ENCODE assay signal across 31 cellular contexts in the genomic region with DNA sequence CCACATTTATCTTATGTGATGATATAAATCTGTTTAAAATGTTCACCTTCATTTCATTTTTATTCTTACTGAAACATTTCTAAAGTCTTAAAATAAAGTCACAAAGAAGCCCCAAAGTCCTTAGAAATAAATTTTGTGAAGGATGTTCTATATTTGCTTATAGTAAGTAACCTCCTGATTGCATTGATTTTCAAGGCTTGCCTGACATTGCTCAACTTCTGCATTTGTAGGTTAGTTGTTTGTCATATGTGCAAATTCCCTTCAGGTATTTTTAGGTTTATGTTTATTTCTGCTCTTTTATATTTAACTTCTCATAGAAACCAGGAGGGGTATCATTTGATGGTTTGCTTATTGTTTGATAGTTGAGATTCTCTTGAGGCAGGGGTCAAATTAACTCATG.
"Had no signal": no experiment of that assay in that cellular context is flagged by ENCODE, and none has a peak within 500 bp of the region (broad histone marks: within the 10 kb centered on the region; RNA-seq: fewer than 3 reads in every experiment).

No MANE protein-coding gene starts in this region.

- H3K36me3 ChIP-seq: ascending aorta, breast epithelium, cardiac muscle cell, colonic mucosa, esophagus squamous epithelium had no signal

- H3K4me1 Mint-ChIP-seq: activated CD4-positive, alpha-beta T cell treated with anti-CD3 and anti-CD28 coated beads for 36 hours; activated naive CD4-positive, alpha-beta T cell treated with anti-CD3 and anti-CD28 coated beads, Interleukin-2, amount 10 ng/mL, durations not matched to agents 7 days and 5 days; brain had no signal

- H3K27me3 ChIP-seq: ascending aorta, breast epithelium, cardiac muscle cell, colonic mucosa, esophagus squamous epithelium had no signal

- H3K27ac Mint-ChIP-seq: activated CD4-positive, alpha-beta memory T cell treated with anti-CD3 and anti-CD28 coated beads, Interleukin-2, amount 10 ng/mL, durations not matched to agents 7 days and 5 days; activated CD4-positive, alpha-beta T cell treated with anti-CD3 and anti-CD28 coated beads for 36 hours; activated CD4-positive, alpha-beta T cell treated with anti-CD3 and anti-CD28 coated beads, Interleukin-2, amount 10 ng/mL, durations not matched to agents 24 days and 14 days; activated naive CD4-positive, alpha-beta T cell treated with anti-CD3 and anti-CD28 coated beads, Interleukin-2, amount 10 ng/mL, durations not matched to agents 7 days and 5 days; activated naive CD4-positive, alpha-beta T cell treated with anti-CD3 and anti-CD28 coated beads, Interleukin-2, amount 50 U/mL, for 72 hours; activated naive CD8-positive, alpha-beta T cell treated with anti-CD3 and anti-CD28 coated beads, Interleukin-2, amount 10 ng/mL, durations not matched to agents 7 days and 5 days; activated T-cell treated with anti-CD3 and anti-CD28 coated beads, Interleukin-2, amount 50 U/mL, for 24 hours; brain; T-helper 17 cell; T-helper 2 cell treated with Interferon-gamma antibody and Interleukin-4, amounts not matched to agents 5 μg/mL and 100 μg/mL, for 36 hours had no signal

- H3K27ac ChIP-seq: ascending aorta, breast epithelium, cardiac muscle cell, colonic mucosa had no signal

- H3K4me3 Mint-ChIP-seq: activated CD4-positive, alpha-beta memory T cell treated with anti-CD3 and anti-CD28 coated beads, Interleukin-2, amount 10 ng/mL, durations not matched to agents 7 days and 5 days; activated CD4-positive, alpha-beta T cell treated with anti-CD3 and anti-CD28 coated beads for 36 hours; activated CD4-positive, alpha-beta T cell treated with anti-CD3 and anti-CD28 coated beads, Interleukin-2, amount 10 ng/mL, durations not matched to agents 24 days and 14 days; activated naive CD4-positive, alpha-beta T cell treated with anti-CD3 and anti-CD28 coated beads, Interleukin-2, amount 10 ng/mL, durations not matched to agents 7 days and 5 days; activated naive CD8-positive, alpha-beta T cell treated with anti-CD3 and anti-CD28 coated beads, Interleukin-2, amount 10 ng/mL, durations not matched to agents 7 days and 5 days; activated T-cell treated with anti-CD3 and anti-CD28 coated beads, Interleukin-2, amount 50 U/mL, for 24 hours; activated T-cell treated with anti-CD3 and anti-CD28 coated beads, Interleukin-2, amount 50 U/mL, for 72 hours; brain; T-helper 17 cell; T-helper 2 cell treated with Interferon-gamma antibody and Interleukin-4, amounts not matched to agents 5 μg/mL and 100 μg/mL, for 36 hours had no signal

- H3K9me3 Mint-ChIP-seq: activated CD4-positive, alpha-beta memory T cell treated with anti-CD3 and anti-CD28 coated beads, Interleukin-2, amount 10 ng/mL, durations not matched to agents 7 days and 5 days; activated CD4-positive, alpha-beta T cell treated with anti-CD3 and anti-CD28 coated beads, Interleukin-2, amount 10 ng/mL, durations not matched to agents 24 days and 14 days; activated naive CD4-positive, alpha-beta T cell treated with anti-CD3 and anti-CD28 coated beads, Interleukin-2, amount 10 ng/mL, durations not matched to agents 7 days and 5 days; activated naive CD4-positive, alpha-beta T cell treated with anti-CD3 and anti-CD28 coated beads, Interleukin-2, amount 50 U/mL, for 72 hours; activated naive CD8-positive, alpha-beta T cell treated with anti-CD3 and anti-CD28 coated beads, Interleukin-2, amount 10 ng/mL, durations not matched to agents 7 days and 5 days; activated T-cell treated with anti-CD3 and anti-CD28 coated beads, Interleukin-2, amount 50 U/mL, for 24 hours; activated T-cell treated with anti-CD3 and anti-CD28 coated beads, Interleukin-2, amount 50 U/mL, for 72 hours; T-helper 2 cell treated with Interferon-gamma antibody and Interleukin-4, amounts not matched to agents 5 μg/mL and 100 μg/mL, for 36 hours had no signal

- FAIRE-seq: endometrium, endothelial cell of umbilical vein had no signal

- H3K27me3 Mint-ChIP-seq: activated CD4-positive, alpha-beta memory T cell treated with anti-CD3 and anti-CD28 coated beads, Interleukin-2, amount 10 ng/mL, durations not matched to agents 7 days and 5 days; activated CD4-positive, alpha-beta T cell treated with anti-CD3 and anti-CD28 coated beads for 36 hours; activated CD4-positive, alpha-beta T cell treated with anti-CD3 and anti-CD28 coated beads, Interleukin-2, amount 10 ng/mL, durations not matched to agents 24 days and 14 days; activated naive CD4-positive, alpha-beta T cell treated with anti-CD3 and anti-CD28 coated beads, Interleukin-2, amount 10 ng/mL, durations not matched to agents 7 days and 5 days; activated T-cell treated with anti-CD3 and anti-CD28 coated beads, Interleukin-2, amount 50 U/mL, for 24 hours; T-helper 17 cell had no signal

- DNase-seq: activated CD4-positive, alpha-beta memory T cell treated with anti-CD3 and anti-CD28 coated beads, Interleukin-2, amount 10 ng/mL, durations not matched to agents 7 days and 5 days; activated CD4-positive, alpha-beta T cell treated with anti-CD3 and anti-CD28 coated beads for 36 hours; activated CD4-positive, alpha-beta T cell treated with anti-CD3 and anti-CD28 coated beads, Interleukin-2, amount 10 ng/mL, durations not matched to agents 24 days and 14 days; activated CD4-positive, CD25-positive, alpha-beta regulatory T cell; activated CD4-positive, CD25-positive, alpha-beta regulatory T cell treated with anti-CD3 and anti-CD28 coated beads, Interleukin-2, amount 50 U/mL, for 72 hours; activated CD8-positive, alpha-beta memory T cell treated with anti-CD3 and anti-CD28 coated beads, Interleukin-2, amount 50 U/mL, for 48 hours; activated gamma-delta T cell; activated naive CD4-positive, alpha-beta T cell; activated naive CD4-positive, alpha-beta T cell treated with anti-CD3 and anti-CD28 coated beads, Interleukin-2, amount 10 ng/mL, durations not matched to agents 7 days and 5 days; activated naive CD8-positive, alpha-beta T cell treated with anti-CD3 and anti-CD28 coated beads, Interleukin-2, amount 10 ng/mL, durations not matched to agents 7 days and 5 days; activated T-cell treated with anti-CD3 and anti-CD28 coated beads for 4 hours; activated T-cell treated with anti-CD3 and anti-CD28 coated beads, Interleukin-2, amount 50 U/mL, for 24 hours; activated T-cell treated with anti-CD3 and anti-CD28 coated beads, Interleukin-2, amount 50 U/mL, for 72 hours; central memory CD4-positive, alpha-beta T cell; cerebellar nuclear complex; colonic mucosa; effector CD8-positive, alpha-beta T cell; esophagus squamous epithelium; foreskin melanocyte; head of caudate nucleus; T-helper 1 cell; T-helper 17 cell; T1000 had no signal

- H3K4me3 ChIP-seq: ascending aorta, breast epithelium, cardiac muscle cell, colonic mucosa, esophagus squamous epithelium had no signal

- ATAC-seq: activated CD4-positive, alpha-beta T cell treated with anti-CD3 and anti-CD28 coated beads for 36 hours; activated naive CD4-positive, alpha-beta T cell treated with anti-CD3 and anti-CD28 coated beads, Interleukin-2, amount 50 U/mL, for 72 hours; activated T-cell treated with anti-CD3 and anti-CD28 coated beads, Interleukin-2, amount 50 U/mL, for 72 hours; T-helper 17 cell had no signal

- H3K9me3 ChIP-seq: ascending aorta, colonic mucosa, esophagus squamous epithelium had no signal

- H3K4me1 ChIP-seq: ascending aorta, breast epithelium, colonic mucosa had no signal
